Comparison of ENCODE assay signal across 8 cellular contexts in the genomic region with DNA sequence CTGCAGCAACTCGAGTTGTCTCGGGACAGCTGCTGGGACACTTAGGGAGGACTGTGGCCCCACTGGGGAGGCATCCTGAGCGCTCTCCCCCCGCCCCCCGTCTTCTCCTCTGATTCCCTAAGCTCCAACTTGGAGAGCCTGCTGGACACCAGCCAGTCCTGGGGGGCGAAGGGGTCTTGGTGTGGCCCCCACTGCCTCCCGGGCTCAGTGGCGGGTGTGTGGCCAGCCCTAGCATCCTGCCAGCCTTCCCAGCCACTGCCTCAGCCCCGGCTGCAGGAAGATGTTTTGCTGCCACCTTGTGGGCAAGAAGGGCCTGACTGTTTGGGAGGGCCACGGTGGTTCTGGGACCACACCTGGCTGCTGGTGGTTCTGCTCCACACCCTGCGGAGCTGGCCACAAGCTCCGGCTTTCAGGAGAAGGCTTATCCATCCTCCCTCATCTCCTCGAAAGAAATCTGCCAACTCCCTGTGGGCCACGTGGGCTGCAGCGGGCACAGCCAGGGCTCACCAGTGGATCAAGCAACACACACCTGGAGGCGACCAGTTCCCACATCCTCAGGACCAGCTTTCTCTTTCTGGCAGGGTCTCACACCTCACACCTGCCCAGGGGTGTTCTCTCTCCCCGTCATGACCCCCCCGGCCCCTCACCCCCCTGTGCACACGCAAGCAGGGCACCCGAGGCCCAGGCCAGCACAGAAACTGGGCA. TPM values are rescaled to one million over a fixed set of nuclear protein-coding genes. Genes with fewer than 3 reads are reported as not detected.
DNase-seq lines count a peak whose midpoint lies in the region; ATAC-seq and TF ChIP-seq lines count a peak whose summit lies in the region.

No MANE protein-coding gene starts in this region.

- H3K36me3 Mint-ChIP-seq in endothelial cell (ENCODE audit: low read depth, unreplicated experiment) = peaks cover 7% of the 10 kb centered on the region

- ATAC-seq in GM18499 (IDR thresholded peaks at IDR 0.05; ENCODE audit: insufficient read depth, unreplicated experiment) = peak; percentile 53
- ATAC-seq in HG02981 (IDR thresholded peaks at IDR 0.05; ENCODE audit: unreplicated experiment) = peak; percentile 64

- no peak overlapping the region for H3K4me3 Mint-ChIP-seq in endothelial cell (ENCODE audit: unreplicated experiment)

- in situ Hi-C loops in ACHN (cut with HindIII; ENCODE audit: low pct_ligation_motif_present, low pct_unique_long_range_greater_than_20kb, low sequenced_read_pairs) = no loop called here

- no peaks in the 10 kb centered on the region for H3K9me3 Mint-ChIP-seq in endothelial cell (ENCODE audit: unreplicated experiment)

- DNase-seq in ACHN = peak; percentile 83
- peak; percentile 75 for DNase-seq in NCI-H69 (lab: John Stamatoyannopoulos, UW)
- DNase-seq in activated CD8-positive, alpha-beta memory T cell treated with anti-CD3 and anti-CD28 coated beads for 48 hours (ENCODE audit: low read depth in 2 of 3, low spot score in 2 of 3) = peak; percentile 23 to 61 (median 52)
- peak; percentile 82 for DNase-seq in endothelial cell (ENCODE audit: low spot score)
- DNase-seq in myocyte (ENCODE audit: low read depth) = peak; percentile 84
- DNase-seq in stimulated activated CD8-positive, alpha-beta memory T cell treated with anti-CD3 and anti-CD28 coated beads, Interleukin-7, amount 100 ng/mL, for 48 hours (ENCODE audit: extremely low read depth in 1 of 2, low read depth in 1 of 2) = peak; percentile 29 to 52

- H3K4me1 Mint-ChIP-seq in endothelial cell (ENCODE audit: unreplicated experiment) = peaks cover 39% of the 10 kb centered on the region

- H3K27me3 Mint-ChIP-seq in endothelial cell (ENCODE audit: unreplicated experiment) = peaks cover 16% of the 10 kb centered on the region

- peak; percentile 78 for TF ChIP-seq CTCF in endothelial cell (IDR thresholded peaks at IDR 0.05; ENCODE audit: unreplicated experiment)

- H3K27ac Mint-ChIP-seq in endothelial cell (ENCODE audit: unreplicated experiment) = no peak overlapping the region

RNA-seq across cellular contexts. Expression of gene AGAP3, which starts 24.8 kb away (rescaled TPM):
- total RNA-seq in endothelial cell (ENCODE audit: unreplicated experiment) = 206 TPM
- 110 and 115 TPM in 2 replicates for total RNA-seq in myocyte
- 193 TPM for polyA plus RNA-seq in myocyte (2012)

RNA-seq across cellular contexts. Expression of gene TMUB1, which starts 27.8 kb away (rescaled TPM):
- 40.8 TPM for total RNA-seq in endothelial cell (ENCODE audit: unreplicated experiment)
- 59.9 and 60.7 TPM in 2 replicates for total RNA-seq in myocyte
- 57.5 TPM for polyA plus RNA-seq in myocyte (2012)

RNA-seq across cellular contexts. Expression of gene FASTK, which starts 30.5 kb away (rescaled TPM):
- total RNA-seq in endothelial cell (ENCODE audit: unreplicated experiment) = 68.0 TPM
- 177 and 198 TPM in 2 replicates for total RNA-seq in myocyte
- polyA plus RNA-seq in myocyte (2012) = 156 TPM

RNA-seq across cellular contexts. Expression of gene SLC4A2, which starts 51.7 kb away (rescaled TPM):
- total RNA-seq in endothelial cell (ENCODE audit: unreplicated experiment) (115 TPM), myocyte (516 and 662 TPM in 2 replicates)
- 681 TPM for polyA plus RNA-seq in myocyte (2012)

RNA-seq across cellular contexts. Expression of gene CDK5, which starts 53.4 kb away (rescaled TPM):
- total RNA-seq in endothelial cell (ENCODE audit: unreplicated experiment) = 26.7 TPM
- total RNA-seq in myocyte = 34.0 TPM in 2 replicates
- polyA plus RNA-seq in myocyte (2012) = 74.5 TPM

Comparison
In these comparisons a context has a peak if more than half of its experiments do, and no peak if none do; other contexts are left out.
1. Peak in every context shown above with its lines: DNase-seq and ATAC-seq.